In the genomic region with DNA sequence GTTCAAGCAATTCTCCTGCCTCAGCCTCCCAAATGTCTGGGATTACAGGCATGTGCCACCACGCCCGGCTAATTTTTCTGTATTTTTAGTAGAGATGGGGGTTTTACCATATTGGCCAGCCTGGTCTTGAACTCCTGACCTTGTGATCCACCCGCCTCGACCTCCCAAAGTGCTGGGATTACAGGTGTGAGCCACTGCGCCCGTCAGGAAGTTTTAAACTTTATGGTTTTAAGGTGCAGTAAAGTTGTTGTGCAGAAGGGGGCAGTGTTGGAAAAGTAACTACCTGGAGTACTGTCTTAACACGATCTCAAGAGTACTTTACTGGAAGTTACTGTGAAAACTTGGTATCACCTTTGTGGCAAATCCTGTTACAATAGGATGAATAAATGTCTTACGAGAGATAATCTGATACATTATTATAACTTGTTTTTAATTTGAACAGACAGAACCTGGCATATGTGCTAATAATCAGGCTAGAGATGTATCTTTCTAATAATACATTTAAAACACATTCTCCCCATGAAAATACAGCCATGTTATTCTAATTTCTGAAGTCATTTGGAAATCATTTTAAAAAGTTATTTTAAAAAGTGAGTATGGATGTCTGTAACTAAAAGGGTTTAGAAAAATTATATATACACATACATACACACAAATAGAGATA, we compare ENCODE assay signal across 1 cellular context.
TF ChIP-seq lines count a peak whose summit lies in the region.

No MANE protein-coding gene starts in this region.

TF ChIP-seq in HEK293, 187 proteins besides CTCF, POLR2A, EP300 and RAD21 (continued from another document):
- TF ChIP-seq ZNF398 (tag by site-specific recombination; IDR thresholded peaks at IDR 0.05) (no peak), ZNF670 (tag by site-specific recombination; IDR thresholded peaks at IDR 0.05; ENCODE audit: low read depth) (no peak), ZNF23 (tag by site-specific recombination; IDR thresholded peaks at IDR 0.05; ENCODE audit: borderline replicate concordance) (no peak), ZNF830 (tag by site-specific recombination; IDR thresholded peaks at IDR 0.05; ENCODE audit: low read depth) (no peak), ZNF777 (tag by site-specific recombination; IDR thresholded peaks at IDR 0.05; ENCODE audit: borderline replicate concordance) (no peak), ZNF26 (tag by site-specific recombination; IDR thresholded peaks at IDR 0.05) (no peak), ZFP41 (tag by site-specific recombination; IDR thresholded peaks at IDR 0.05; ENCODE audit: borderline replicate concordance) (no peak), ZNF426 (tag by site-specific recombination; IDR thresholded peaks at IDR 0.05) (no peak)
